ENCODE assay signal across 3 cellular contexts in genomic region chr7:106606120-106606519, GRCh38.
TF ChIP-seq lines count a peak whose summit lies in the region.

No MANE protein-coding gene starts in this region.

TF ChIP-seq in HepG2, 621 proteins besides CTCF, POLR2A, EP300 and RAD21 (continues in another document):
- TF ChIP-seq ZSCAN9 (CRISPR knock-in tag; IDR thresholded peaks at IDR 0.05; ENCODE audit: borderline replicate concordance) = no peak
- no peak for TF ChIP-seq GTF3A (CRISPR knock-in tag; conservative IDR thresholded peaks at IDR 0.05)
- no peak for TF ChIP-seq ZNF609 (CRISPR knock-in tag; IDR thresholded peaks at IDR 0.05; ENCODE audit: borderline replicate concordance)
- no peak for TF ChIP-seq ZNF12 (CRISPR knock-in tag; IDR thresholded peaks at IDR 0.05)
- TF ChIP-seq SAFB2 (CRISPR knock-in tag; IDR thresholded peaks at IDR 0.05; ENCODE audit: borderline replicate concordance, low read depth) = no peak
- TF ChIP-seq ZNF253 (CRISPR knock-in tag; IDR thresholded peaks at IDR 0.05; ENCODE audit: borderline replicate concordance) = no peak
- TF ChIP-seq ATF4 (CRISPR knock-in tag; IDR thresholded peaks at IDR 0.05) = no peak

TF ChIP-seq in IMR-90, 13 proteins besides CTCF, POLR2A, EP300 and RAD21:
- no peak for TF ChIP-seq RFX5 (IDR thresholded peaks at IDR 0.05; ENCODE audit: low read depth, low read length)
- no peak for TF ChIP-seq CEBPB (IDR thresholded peaks at IDR 0.05; ENCODE audit: low read depth, low read length)
- no peak for TF ChIP-seq FOS (IDR thresholded peaks at IDR 0.05; ENCODE audit: low read depth, low read length)
- no peak for TF ChIP-seq CHD1 (IDR thresholded peaks at IDR 0.05; ENCODE audit: low read depth, low read length)
- no peak for TF ChIP-seq BHLHE40 (IDR thresholded peaks at IDR 0.05; ENCODE audit: low read depth, low read length)
- TF ChIP-seq MXI1 (IDR thresholded peaks at IDR 0.05; ENCODE audit: borderline replicate concordance, low read depth, low read length) = no peak
TF ChIP-seq in IMR-90: peak in this region for 0.

TF ChIP-seq in K562, 482 proteins besides CTCF, POLR2A, EP300 and RAD21 (continues in another document):
- no peak for TF ChIP-seq THAP7 (CRISPR knock-in tag; IDR thresholded peaks at IDR 0.05)
- no peak for TF ChIP-seq NBN (IDR thresholded peaks at IDR 0.05; ENCODE audit: low read depth)
- no peak for TF ChIP-seq MTA3 (IDR thresholded peaks at IDR 0.05; ENCODE audit: borderline replicate concordance)
- TF ChIP-seq SRF (CRISPR knock-in tag; IDR thresholded peaks at IDR 0.05) = no peak
- TF ChIP-seq ZBTB17 (CRISPR knock-in tag; IDR thresholded peaks at IDR 0.05) = no peak
- TF ChIP-seq EZH2 (IDR thresholded peaks at IDR 0.05; ENCODE audit: borderline replicate concordance, low read depth, low read length) = no peak
- no peak; the same call in 1 of the 2 replicates for TF ChIP-seq NR2C1 (IDR thresholded peaks at IDR 0.05)
- TF ChIP-seq NR2C1 (tag; IDR thresholded peaks at IDR 0.05) = peak; percentile 49
- TF ChIP-seq EHMT2 (IDR thresholded peaks at IDR 0.05) = 0 out of 2 replicates have a peak, but pooled peaks have one; percentile 65
- TF ChIP-seq CHCHD3 (CRISPR knock-in tag; IDR thresholded peaks at IDR 0.05) = no peak
- no peak for TF ChIP-seq HNRNPL (IDR thresholded peaks at IDR 0.05; ENCODE audit: low read depth, low read length)
- TF ChIP-seq CHAMP1 (IDR thresholded peaks at IDR 0.05) = no peak
- no peak for TF ChIP-seq ZNF124 (CRISPR knock-in tag; IDR thresholded peaks at IDR 0.05)
- TF ChIP-seq RERE (CRISPR knock-in tag; IDR thresholded peaks at IDR 0.05; ENCODE audit: borderline replicate concordance) = no peak
- TF ChIP-seq MLX (CRISPR knock-in tag; conservative IDR thresholded peaks at IDR 0.05) = no peak
- no peak for TF ChIP-seq BHLHE40 (IDR thresholded peaks at IDR 0.05; ENCODE audit: low read length)
- TF ChIP-seq XRCC4 (IDR thresholded peaks at IDR 0.05; ENCODE audit: extremely low read depth, insufficient read depth, insufficient read length) = no peak
- no peak for TF ChIP-seq CAMTA2 (CRISPR knock-in tag; conservative IDR thresholded peaks at IDR 0.05)
- TF ChIP-seq FUS (optimal IDR thresholded peaks at IDR 0.05; ENCODE audit: low read depth, low read length) = no peak
- no peak for TF ChIP-seq ZNF764 (CRISPR knock-in tag; IDR thresholded peaks at IDR 0.05; ENCODE audit: low read depth)
- TF ChIP-seq ESRRA (IDR thresholded peaks at IDR 0.05; ENCODE audit: borderline replicate concordance, low read depth) = peak; percentile 20; the same call in 1 of the 2 replicates
- TF ChIP-seq SMARCB1 (IDR thresholded peaks at IDR 0.05; ENCODE audit: insufficient read length, low read depth) = no peak
- 0 out of 2 replicates have a peak, but pooled peaks have one; percentile 13 for TF ChIP-seq CEBPB (tag; IDR thresholded peaks at IDR 0.05)
- no peak for TF ChIP-seq ILK (tag; IDR thresholded peaks at IDR 0.05; ENCODE audit: borderline replicate concordance, low read depth)
- TF ChIP-seq EGR1 (conservative IDR thresholded peaks at IDR 0.05) = no peak
- TF ChIP-seq SAFB (IDR thresholded peaks at IDR 0.05; ENCODE audit: borderline replicate concordance, low read depth, low read length) = no peak
- no peak for TF ChIP-seq TBL1XR1 (IDR thresholded peaks at IDR 0.05; ENCODE audit: low read length in 2 of 2)
- TF ChIP-seq BRD9 (IDR thresholded peaks at IDR 0.05; ENCODE audit: low read depth, partially characterized antibody) = no peak
- no peak for TF ChIP-seq HES1 (IDR thresholded peaks at IDR 0.05; ENCODE audit: low read depth)
- TF ChIP-seq IFI16 (CRISPR knock-in tag; IDR thresholded peaks at IDR 0.05) = no peak
- TF ChIP-seq ZSCAN29 (IDR thresholded peaks at IDR 0.05) = no peak
- no peak for TF ChIP-seq TBP (optimal IDR thresholded peaks at IDR 0.05; ENCODE audit: low read depth, low read length)
- TF ChIP-seq ATF7 (IDR thresholded peaks at IDR 0.05) = no peak
- TF ChIP-seq MCM2 (IDR thresholded peaks at IDR 0.05; ENCODE audit: low read depth) = no peak
- no peak for TF ChIP-seq ZNF347 (CRISPR knock-in tag; IDR thresholded peaks at IDR 0.05; ENCODE audit: low read depth)
- no peak for TF ChIP-seq PURB (CRISPR knock-in tag; IDR thresholded peaks at IDR 0.05; ENCODE audit: low read depth)
- TF ChIP-seq MCM3 (IDR thresholded peaks at IDR 0.05) = no peak
- no peak for TF ChIP-seq ZNF318 (IDR thresholded peaks at IDR 0.05; ENCODE audit: borderline replicate concordance in 1 of 2, low read depth in 1 of 2)
- no peak for TF ChIP-seq SIN3A (IDR thresholded peaks at IDR 0.05; ENCODE audit: borderline replicate concordance in 2 of 2, control insufficient read depth in 1 of 2, low read depth in 2 of 2, low read length in 2 of 2)
